Comparison of ENCODE assay signal across 1 cellular context in genomic region chr17:81666342-81667191, GRCh38.
TF ChIP-seq lines count a peak whose summit lies in the region.

CCDC137 (plus strand) TSS chr17:81666737; CDS start chr17:81666767, 30 bp downstream.
OXLD1 (minus strand) TSS chr17:81666605; CDS start chr17:81666577, 28 bp downstream.

TF ChIP-seq in K562, 482 proteins besides CTCF, POLR2A, EP300 and RAD21 (continued from another document and continues in another):
- TF ChIP-seq ZBTB7A (IDR thresholded peaks at IDR 0.05; ENCODE audit: borderline replicate concordance, control insufficient read depth, low read depth, low read length) (peak; percentile 87; the same call in 1 of the 2 replicates), ELF1 (tag; IDR thresholded peaks at IDR 0.05) (peak; percentile 99), USF2 (CRISPR knock-in tag; IDR thresholded peaks at IDR 0.05) (no peak), JUND (IDR thresholded peaks at IDR 0.05; ENCODE audit: borderline replicate concordance, low read depth, low read length) (0 out of 2 replicates have a peak, but pooled peaks have one; percentile 13), JUND (tag; IDR thresholded peaks at IDR 0.05; ENCODE audit: borderline replicate concordance, low read depth, low read length) (no peak), EP400 (IDR thresholded peaks at IDR 0.05) (peak; percentile 78; the same call in 1 of the 2 replicates), PRPF4 (IDR thresholded peaks at IDR 0.05; ENCODE audit: insufficient read depth, low read depth, low read length, poor library complexity, severe bottlenecking) (peak; percentile 48), FOXA3 (CRISPR knock-in tag; conservative IDR thresholded peaks at IDR 0.05 in 1 of 2, IDR thresholded peaks at IDR 0.05 in 1 of 2) (0 out of 4 replicates have a peak, but pooled peaks of 1 of the 2 experiments have one; percentile 67), NFRKB (IDR thresholded peaks at IDR 0.05; ENCODE audit: low read depth) (0 out of 2 replicates have a peak, but pooled peaks have one; percentile 9), ZNF592 (IDR thresholded peaks at IDR 0.05) (no peak), TFAP4 (CRISPR knock-in tag; IDR thresholded peaks at IDR 0.05; ENCODE audit: borderline replicate concordance) (peak; percentile 55; the same call in 1 of the 2 replicates), ZNF785 (CRISPR knock-in tag; IDR thresholded peaks at IDR 0.05) (no peak), RBFOX2 (IDR thresholded peaks at IDR 0.05; ENCODE audit: low read depth, low read length) (peak; percentile 97), SIX5 (IDR thresholded peaks at IDR 0.05; ENCODE audit: borderline replicate concordance in 1 of 2, insufficient read depth in 1 of 2, low read depth in 1 of 2, low read length in 2 of 2) (peak; percentile 20 to 27; a peak in 1 of 4 replicates), PHF8 (IDR thresholded peaks at IDR 0.05; ENCODE audit: borderline replicate concordance, low read length) (peak; percentile 87; the same call in 1 of the 2 replicates), RB1 (IDR thresholded peaks at IDR 0.05; ENCODE audit: low read depth) (peak; percentile 83), TAF7 (tag; IDR thresholded peaks at IDR 0.05) (0 out of 2 replicates have a peak, but pooled peaks have one; percentile 23), CBX3 (IDR thresholded peaks at IDR 0.05; ENCODE audit: borderline replicate concordance in 1 of 2, low read length in 2 of 2) (no peak), ZNF583 (CRISPR knock-in tag; IDR thresholded peaks at IDR 0.05) (no peak; the same call in 1 of the 2 replicates), YY1 (IDR thresholded peaks at IDR 0.05; ENCODE audit: borderline replicate concordance in 1 of 3, control insufficient read depth in 1 of 3, extremely low read depth in 1 of 3, insufficient read depth in 3 of 3, insufficient read length in 1 of 3, insufficient replicate concordance in 2 of 3, low read depth in 1 of 3, low read length in 2 of 3) (peak; percentile 64 to 92 (median 85)), MXI1 (IDR thresholded peaks at IDR 0.05; ENCODE audit: low read depth, low read length) (peak; percentile 62), FIP1L1 (IDR thresholded peaks at IDR 0.05; ENCODE audit: low read depth, low read length, poor library complexity, severe bottlenecking) (peak; percentile 57), ZFP1 (CRISPR knock-in tag; IDR thresholded peaks at IDR 0.05) (no peak), MBD2 (IDR thresholded peaks at IDR 0.05; ENCODE audit: borderline replicate concordance, low read depth) (peak; percentile 95), TBP (optimal IDR thresholded peaks at IDR 0.05; ENCODE audit: low read depth, low read length) (peak; percentile 90), PKNOX1 (IDR thresholded peaks at IDR 0.05) (peak; percentile 100), CGGBP1 (CRISPR knock-in tag; IDR thresholded peaks at IDR 0.05) (0 out of 2 replicates have a peak, but pooled peaks have one; percentile 60), POLR2H (tag; IDR thresholded peaks at IDR 0.05; ENCODE audit: low read depth) (peak; percentile 40; the same call in 1 of the 2 replicates), ERF (CRISPR knock-in tag; IDR thresholded peaks at IDR 0.05) (0 out of 2 replicates have a peak, but pooled peaks have one; percentile 60), NKRF (IDR thresholded peaks at IDR 0.05; ENCODE audit: borderline replicate concordance) (peak; percentile 81; the same call in 1 of the 2 replicates), ZNF174 (CRISPR knock-in tag; IDR thresholded peaks at IDR 0.05) (no peak), ETV6 (IDR thresholded peaks at IDR 0.05; ENCODE audit: borderline replicate concordance in 1 of 2, low read depth in 2 of 2, low read length in 1 of 2) (peak; percentile 53 to 74; a peak in 2 of 4 replicates), ETV6 (CRISPR knock-in tag; IDR thresholded peaks at IDR 0.05; ENCODE audit: borderline replicate concordance) (no peak), FOXM1 (IDR thresholded peaks at IDR 0.05; ENCODE audit: low read depth) (no peak), FOXM1 (CRISPR knock-in tag; IDR thresholded peaks at IDR 0.05; ENCODE audit: low read depth) (peak; percentile 25), CUX1 (CRISPR knock-in tag; IDR thresholded peaks at IDR 0.05) (no peak), RBBP5 (IDR thresholded peaks at IDR 0.05; ENCODE audit: borderline replicate concordance, insufficient read depth, low read length, poor library complexity, severe bottlenecking) (peak; percentile 92), CEBPZ (IDR thresholded peaks at IDR 0.05; ENCODE audit: borderline replicate concordance, low read depth, low read length) (peak; percentile 49; the same call in 1 of the 2 replicates)
